Comparison of ENCODE assay signal across 1 cellular context in genomic region chr6:3001773-3002293, GRCh38.
TF ChIP-seq lines count a peak whose summit lies in the region.

No MANE protein-coding gene starts in this region.

TF ChIP-seq in K562, 482 proteins besides CTCF, POLR2A, EP300 and RAD21 (continued from another document and continues in another):
- TF ChIP-seq, protein P1, sequence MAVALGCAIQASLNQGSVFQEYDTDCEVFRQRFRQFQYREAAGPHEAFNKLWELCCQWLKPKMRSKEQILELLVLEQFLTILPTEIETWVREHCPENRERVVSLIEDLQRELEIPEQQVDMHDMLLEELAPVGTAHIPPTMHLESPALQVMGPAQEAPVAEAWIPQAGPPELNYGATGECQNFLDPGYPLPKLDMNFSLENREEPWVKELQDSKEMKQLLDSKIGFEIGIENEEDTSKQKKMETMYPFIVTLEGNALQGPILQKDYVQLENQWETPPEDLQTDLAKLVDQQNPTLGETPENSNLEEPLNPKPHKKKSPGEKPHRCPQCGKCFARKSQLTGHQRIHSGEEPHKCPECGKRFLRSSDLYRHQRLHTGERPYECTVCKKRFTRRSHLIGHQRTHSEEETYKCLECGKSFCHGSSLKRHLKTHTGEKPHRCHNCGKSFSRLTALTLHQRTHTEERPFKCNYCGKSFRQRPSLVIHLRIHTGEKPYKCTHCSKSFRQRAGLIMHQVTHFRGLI (CRISPR knock-in tag; IDR thresholded peaks at IDR 0.05): no peak
- TF ChIP-seq MCM2 (IDR thresholded peaks at IDR 0.05; ENCODE audit: low read depth): no peak
- TF ChIP-seq FOS (IDR thresholded peaks at IDR 0.05; ENCODE audit: extremely low read depth, insufficient read length): no peak
- TF ChIP-seq, protein P2, sequence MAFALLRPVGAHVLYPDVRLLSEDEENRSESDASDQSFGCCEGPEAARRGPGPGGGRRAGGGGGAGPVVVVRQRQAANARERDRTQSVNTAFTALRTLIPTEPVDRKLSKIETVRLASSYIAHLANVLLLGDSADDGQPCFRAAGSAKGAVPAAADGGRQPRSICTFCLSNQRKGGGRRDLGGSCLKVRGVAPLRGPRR (CRISPR knock-in tag; IDR thresholded peaks at IDR 0.05): no peak; the same call in 1 of the 2 replicates
- TF ChIP-seq ZFX (CRISPR knock-in tag; IDR thresholded peaks at IDR 0.05): peak; percentile 37; the same call in 1 of the 2 replicates
- no peak; the same call in 1 of the 2 replicates for TF ChIP-seq NR1H2 (CRISPR knock-in tag; IDR thresholded peaks at IDR 0.05)
- no peak for TF ChIP-seq ZNF133 (CRISPR knock-in tag; IDR thresholded peaks at IDR 0.05)
- no peak for TF ChIP-seq KLF13 (tag; IDR thresholded peaks at IDR 0.05; ENCODE audit: borderline replicate concordance, low read depth)
- TF ChIP-seq, protein P3, sequence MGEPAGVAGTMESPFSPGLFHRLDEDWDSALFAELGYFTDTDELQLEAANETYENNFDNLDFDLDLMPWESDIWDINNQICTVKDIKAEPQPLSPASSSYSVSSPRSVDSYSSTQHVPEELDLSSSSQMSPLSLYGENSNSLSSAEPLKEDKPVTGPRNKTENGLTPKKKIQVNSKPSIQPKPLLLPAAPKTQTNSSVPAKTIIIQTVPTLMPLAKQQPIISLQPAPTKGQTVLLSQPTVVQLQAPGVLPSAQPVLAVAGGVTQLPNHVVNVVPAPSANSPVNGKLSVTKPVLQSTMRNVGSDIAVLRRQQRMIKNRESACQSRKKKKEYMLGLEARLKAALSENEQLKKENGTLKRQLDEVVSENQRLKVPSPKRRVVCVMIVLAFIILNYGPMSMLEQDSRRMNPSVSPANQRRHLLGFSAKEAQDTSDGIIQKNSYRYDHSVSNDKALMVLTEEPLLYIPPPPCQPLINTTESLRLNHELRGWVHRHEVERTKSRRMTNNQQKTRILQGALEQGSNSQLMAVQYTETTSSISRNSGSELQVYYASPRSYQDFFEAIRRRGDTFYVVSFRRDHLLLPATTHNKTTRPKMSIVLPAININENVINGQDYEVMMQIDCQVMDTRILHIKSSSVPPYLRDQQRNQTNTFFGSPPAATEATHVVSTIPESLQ (CRISPR knock-in tag; IDR thresholded peaks at IDR 0.05): no peak
- TF ChIP-seq, protein P4, sequence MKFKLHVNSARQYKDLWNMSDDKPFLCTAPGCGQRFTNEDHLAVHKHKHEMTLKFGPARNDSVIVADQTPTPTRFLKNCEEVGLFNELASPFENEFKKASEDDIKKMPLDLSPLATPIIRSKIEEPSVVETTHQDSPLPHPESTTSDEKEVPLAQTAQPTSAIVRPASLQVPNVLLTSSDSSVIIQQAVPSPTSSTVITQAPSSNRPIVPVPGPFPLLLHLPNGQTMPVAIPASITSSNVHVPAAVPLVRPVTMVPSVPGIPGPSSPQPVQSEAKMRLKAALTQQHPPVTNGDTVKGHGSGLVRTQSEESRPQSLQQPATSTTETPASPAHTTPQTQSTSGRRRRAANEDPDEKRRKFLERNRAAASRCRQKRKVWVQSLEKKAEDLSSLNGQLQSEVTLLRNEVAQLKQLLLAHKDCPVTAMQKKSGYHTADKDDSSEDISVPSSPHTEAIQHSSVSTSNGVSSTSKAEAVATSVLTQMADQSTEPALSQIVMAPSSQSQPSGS (CRISPR knock-in tag; IDR thresholded peaks at IDR 0.05): no peak
- TF ChIP-seq ZNF146 (CRISPR knock-in tag; IDR thresholded peaks at IDR 0.05; ENCODE audit: unreplicated experiment): no peak
- TF ChIP-seq KLF10 (CRISPR knock-in tag; IDR thresholded peaks at IDR 0.05): no peak
- TF ChIP-seq SNRNP70 (optimal IDR thresholded peaks at IDR 0.05; ENCODE audit: low read depth, low read length): no peak
- no peak for TF ChIP-seq RFX1 (IDR thresholded peaks at IDR 0.05)
- no peak for TF ChIP-seq RNF2 (IDR thresholded peaks at IDR 0.05)
- TF ChIP-seq NFRKB (IDR thresholded peaks at IDR 0.05; ENCODE audit: low read depth): 0 out of 2 replicates have a peak, but pooled peaks have one; percentile 20
- no peak for TF ChIP-seq TAF7 (tag; IDR thresholded peaks at IDR 0.05)
- no peak for TF ChIP-seq ZBTB43 (CRISPR knock-in tag; IDR thresholded peaks at IDR 0.05)
- no peak for TF ChIP-seq BCOR (IDR thresholded peaks at IDR 0.05)
- TF ChIP-seq, protein P5, sequence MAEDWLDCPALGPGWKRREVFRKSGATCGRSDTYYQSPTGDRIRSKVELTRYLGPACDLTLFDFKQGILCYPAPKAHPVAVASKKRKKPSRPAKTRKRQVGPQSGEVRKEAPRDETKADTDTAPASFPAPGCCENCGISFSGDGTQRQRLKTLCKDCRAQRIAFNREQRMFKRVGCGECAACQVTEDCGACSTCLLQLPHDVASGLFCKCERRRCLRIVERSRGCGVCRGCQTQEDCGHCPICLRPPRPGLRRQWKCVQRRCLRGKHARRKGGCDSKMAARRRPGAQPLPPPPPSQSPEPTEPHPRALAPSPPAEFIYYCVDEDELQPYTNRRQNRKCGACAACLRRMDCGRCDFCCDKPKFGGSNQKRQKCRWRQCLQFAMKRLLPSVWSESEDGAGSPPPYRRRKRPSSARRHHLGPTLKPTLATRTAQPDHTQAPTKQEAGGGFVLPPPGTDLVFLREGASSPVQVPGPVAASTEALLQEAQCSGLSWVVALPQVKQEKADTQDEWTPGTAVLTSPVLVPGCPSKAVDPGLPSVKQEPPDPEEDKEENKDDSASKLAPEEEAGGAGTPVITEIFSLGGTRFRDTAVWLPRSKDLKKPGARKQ (CRISPR knock-in tag; IDR thresholded peaks at IDR 0.05): no peak
- TF ChIP-seq MXI1 (IDR thresholded peaks at IDR 0.05; ENCODE audit: low read depth, low read length): peak; percentile 85
- no peak; the same call in 1 of the 2 replicates for TF ChIP-seq GMEB1 (CRISPR knock-in tag; IDR thresholded peaks at IDR 0.05)
- TF ChIP-seq ZNF707 (CRISPR knock-in tag; conservative IDR thresholded peaks at IDR 0.05): no peak
- TF ChIP-seq, protein P6, sequence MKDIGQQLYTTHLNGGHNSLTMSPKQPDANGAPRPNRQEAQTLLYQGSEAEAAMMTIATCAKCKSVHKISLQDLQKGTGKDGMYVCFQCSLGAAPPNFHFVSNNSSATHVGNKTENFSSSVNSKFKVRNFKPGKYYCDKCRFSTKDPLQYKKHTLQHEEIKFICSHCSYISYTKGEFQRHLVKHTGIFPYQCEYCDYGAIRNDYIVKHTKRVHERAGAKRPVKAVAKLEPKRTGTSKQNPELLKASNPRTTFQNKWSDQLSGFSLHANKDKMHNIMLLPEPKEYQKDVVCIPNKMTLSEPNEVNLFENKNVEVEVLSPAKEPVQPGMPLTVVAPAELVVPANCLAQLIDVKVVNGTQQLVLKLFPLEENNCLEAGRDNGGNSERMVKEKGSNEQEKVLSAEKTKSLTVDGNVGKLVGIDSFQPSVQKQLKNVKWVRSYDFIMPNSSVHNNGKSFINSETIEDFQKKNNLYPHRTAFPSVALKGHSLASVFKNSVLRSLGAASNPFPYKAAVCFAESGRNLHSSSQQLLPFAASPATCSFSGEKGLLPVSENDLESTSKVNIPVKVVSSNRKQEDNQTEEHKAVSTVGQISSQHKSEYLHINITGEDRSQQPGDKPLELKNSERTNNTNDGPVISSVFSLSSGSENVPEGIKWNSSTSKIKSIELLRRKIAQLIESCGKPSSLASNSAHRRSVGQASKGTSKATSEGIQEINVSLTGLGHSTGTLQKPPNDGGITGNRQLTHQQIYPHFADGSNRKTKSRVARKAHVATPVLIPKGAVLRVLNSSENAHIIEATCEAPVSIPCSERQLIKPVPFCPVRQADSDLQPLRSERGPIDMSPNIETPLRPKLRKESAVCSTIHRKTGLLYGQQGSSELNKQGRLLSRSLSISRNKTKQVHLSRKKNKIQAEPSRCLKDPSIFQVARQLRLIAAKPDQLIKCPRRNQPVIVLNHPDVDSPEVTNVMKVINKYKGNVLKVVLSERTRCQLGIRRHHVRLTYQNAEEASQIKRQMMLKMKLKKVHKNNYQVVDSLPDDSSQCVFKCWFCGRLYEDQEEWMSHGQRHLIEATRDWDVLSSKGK (CRISPR knock-in tag; IDR thresholded peaks at IDR 0.05): no peak
- no peak for TF ChIP-seq SUPT5H (IDR thresholded peaks at IDR 0.05)
- TF ChIP-seq, protein P7, sequence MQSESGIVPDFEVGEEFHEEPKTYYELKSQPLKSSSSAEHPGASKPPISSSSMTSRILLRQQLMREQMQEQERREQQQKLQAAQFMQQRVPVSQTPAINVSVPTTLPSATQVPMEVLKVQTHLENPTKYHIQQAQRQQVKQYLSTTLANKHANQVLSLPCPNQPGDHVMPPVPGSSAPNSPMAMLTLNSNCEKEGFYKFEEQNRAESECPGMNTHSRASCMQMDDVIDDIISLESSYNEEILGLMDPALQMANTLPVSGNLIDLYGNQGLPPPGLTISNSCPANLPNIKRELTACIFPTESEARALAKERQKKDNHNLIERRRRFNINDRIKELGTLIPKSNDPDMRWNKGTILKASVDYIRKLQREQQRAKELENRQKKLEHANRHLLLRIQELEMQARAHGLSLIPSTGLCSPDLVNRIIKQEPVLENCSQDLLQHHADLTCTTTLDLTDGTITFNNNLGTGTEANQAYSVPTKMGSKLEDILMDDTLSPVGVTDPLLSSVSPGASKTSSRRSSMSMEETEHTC (IDR thresholded peaks at IDR 0.05): peak; percentile 76
- TF ChIP-seq PML (IDR thresholded peaks at IDR 0.05; ENCODE audit: low read length): peak; percentile 52; the same call in 1 of the 2 replicates
- no peak for TF ChIP-seq PCBP1 (IDR thresholded peaks at IDR 0.05; ENCODE audit: low read depth, low read length, poor library complexity, severe bottlenecking)
- 0 out of 2 replicates have a peak, but pooled peaks have one; percentile 23 for TF ChIP-seq ZFPM2 (CRISPR knock-in tag; IDR thresholded peaks at IDR 0.05)
- no peak for TF ChIP-seq ATF1 (CRISPR knock-in tag; IDR thresholded peaks at IDR 0.05)
- peak; percentile 69 for TF ChIP-seq ATF1 (tag; IDR thresholded peaks at IDR 0.05)
- TF ChIP-seq MIER1 (IDR thresholded peaks at IDR 0.05; ENCODE audit: low read depth): no peak
- peak in 1 of 2 experiments; percentile 65; a peak in 1 of 4 replicates for TF ChIP-seq ZNF639 (CRISPR knock-in tag; conservative IDR thresholded peaks at IDR 0.05 in 1 of 2, IDR thresholded peaks at IDR 0.05 in 1 of 2)
- TF ChIP-seq NR3C1 (CRISPR knock-in tag; IDR thresholded peaks at IDR 0.05): no peak
- no peak for TF ChIP-seq ZNF785 (CRISPR knock-in tag; IDR thresholded peaks at IDR 0.05)
- TF ChIP-seq, protein P8, sequence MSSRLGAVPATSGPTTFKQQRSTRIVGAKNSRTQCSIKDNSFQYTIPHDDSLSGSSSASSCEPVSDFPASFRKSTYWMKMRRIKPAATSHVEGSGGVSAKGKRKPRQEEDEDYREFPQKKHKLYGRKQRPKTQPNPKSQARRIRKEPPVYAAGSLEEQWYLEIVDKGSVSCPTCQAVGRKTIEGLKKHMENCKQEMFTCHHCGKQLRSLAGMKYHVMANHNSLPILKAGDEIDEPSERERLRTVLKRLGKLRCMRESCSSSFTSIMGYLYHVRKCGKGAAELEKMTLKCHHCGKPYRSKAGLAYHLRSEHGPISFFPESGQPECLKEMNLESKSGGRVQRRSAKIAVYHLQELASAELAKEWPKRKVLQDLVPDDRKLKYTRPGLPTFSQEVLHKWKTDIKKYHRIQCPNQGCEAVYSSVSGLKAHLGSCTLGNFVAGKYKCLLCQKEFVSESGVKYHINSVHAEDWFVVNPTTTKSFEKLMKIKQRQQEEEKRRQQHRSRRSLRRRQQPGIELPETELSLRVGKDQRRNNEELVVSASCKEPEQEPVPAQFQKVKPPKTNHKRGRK (tag; IDR thresholded peaks at IDR 0.05): no peak
- TF ChIP-seq RUNX1 (IDR thresholded peaks at IDR 0.05; ENCODE audit: low read depth): no peak
- TF ChIP-seq ZNF23 (CRISPR knock-in tag; IDR thresholded peaks at IDR 0.05): no peak
- no peak for TF ChIP-seq ZNF583 (CRISPR knock-in tag; IDR thresholded peaks at IDR 0.05)
- TF ChIP-seq RBM34 (IDR thresholded peaks at IDR 0.05; ENCODE audit: borderline replicate concordance, insufficient read depth, low read length): no peak
- TF ChIP-seq ZNF280A (IDR thresholded peaks at IDR 0.05; ENCODE audit: low read depth, partially characterized antibody): no peak
- TF ChIP-seq CBX1 (IDR thresholded peaks at IDR 0.05; ENCODE audit: low read depth): no peak
- peak; percentile 69 for TF ChIP-seq DACH1 (IDR thresholded peaks at IDR 0.05; ENCODE audit: partially characterized antibody)
- no peak for TF ChIP-seq TSC22D4 (tag; IDR thresholded peaks at IDR 0.05)
- no peak for TF ChIP-seq ZNF165 (CRISPR knock-in tag; IDR thresholded peaks at IDR 0.05; ENCODE audit: borderline replicate concordance)
- no peak for TF ChIP-seq PHB2 (IDR thresholded peaks at IDR 0.05; ENCODE audit: low read depth)
